Comparison of ENCODE assay signal across 23 cellular contexts in the genomic region with DNA sequence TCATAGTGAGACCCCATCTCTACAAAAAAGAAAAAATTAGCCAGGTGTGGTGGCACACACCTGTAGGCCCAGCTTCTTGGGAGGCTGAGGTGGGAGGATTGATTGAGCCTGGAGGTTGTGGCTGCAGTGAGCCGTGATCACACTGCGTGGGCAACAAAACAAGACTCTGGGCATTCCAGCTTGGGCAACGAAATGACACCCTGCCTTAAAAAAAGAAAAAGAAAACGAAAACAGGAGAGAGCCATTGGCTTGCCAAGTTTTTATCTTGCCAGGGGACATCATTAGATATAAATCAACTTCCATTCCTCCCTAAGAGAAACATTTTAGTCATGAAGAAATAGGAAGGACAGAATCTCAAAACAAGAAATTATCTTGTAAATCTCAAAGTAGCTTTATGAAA.
DNase-seq lines count a peak whose midpoint lies in the region; TF ChIP-seq lines count a peak whose summit lies in the region.
"Had no signal": no experiment of that assay in that cellular context is flagged by ENCODE, and none has a peak within 500 bp of the region (broad histone marks: within the 10 kb centered on the region; RNA-seq: fewer than 3 reads in every experiment).

No MANE protein-coding gene starts in this region.

- no peak overlapping the region for H2BK5ac ChIP-seq in trophoblast cell (ENCODE audit: low read depth, low read length, poor library complexity)

- H3K4me1 ChIP-seq in trophoblast cell (ENCODE audit: control insufficient read depth in 1 of 2, insufficient read depth in 2 of 2, low read length in 2 of 2) (peaks cover 5% of the 10 kb centered on the region in 2 experiments), osteoblast (ENCODE audit: insufficient read depth, low read length) (peaks cover 6% of the 10 kb centered on the region)
- H3K4me1 ChIP-seq: SJCRH30 had no signal

- intact Hi-C loops in activated naive CD4-positive, alpha-beta T cell treated with anti-CD3 and anti-CD28 coated beads for 36 hours (cut with micrococcal nuclease), result loop anchor here (5.0 kb wide), 1 partner anchor 550 kb away; no protein-coding TSS in a partner anchor
- intact Hi-C loops in activated T-helper 2 cell treated with anti-CD3 and anti-CD28 coated beads, Interferon-gamma antibody, Interleukin-2, Interleukin-4, amounts not matched to agents 10 μg/mL and 5 μg/mL and 100 μg/mL, durations not matched to agents 14 hours and 24 hours and 36 hours (cut with micrococcal nuclease), result loop anchor here (5.0 kb wide), 2 partner anchors 300 to 450 kb away; no protein-coding TSS in a partner anchor

- TF ChIP-seq CTCF in osteoblast (IDR thresholded peaks at IDR 0.05; ENCODE audit: extremely low read depth, low read depth, low read length), result no peak

- no peaks in the 10 kb centered on the region for H3K27me3 ChIP-seq in trophoblast cell (ENCODE audit: insufficient read depth, low read length)
- H3K27me3 ChIP-seq in osteoblast (ENCODE audit: insufficient read depth, low read length), result peaks cover 6% of the 10 kb centered on the region
- H3K27me3 ChIP-seq: SJCRH30 had no signal

- H3K18ac ChIP-seq in trophoblast cell (ENCODE audit: low read length), result no peak overlapping the region

- peak overlapping the region; percentile 55 for H2BK12ac ChIP-seq in trophoblast cell (ENCODE audit: low read length)

- H3K9ac ChIP-seq in trophoblast cell (ENCODE audit: low read length), result no peak overlapping the region

- H3K36me3 ChIP-seq in trophoblast cell (ENCODE audit: control insufficient read depth in 1 of 2, insufficient read depth in 2 of 2, low read length in 2 of 2) (no peaks in the 10 kb centered on the region), osteoblast (ENCODE audit: insufficient read depth, low read length) (no peaks in the 10 kb centered on the region)
- H3K36me3 ChIP-seq: SJCRH30 had no signal

- H2AFZ ChIP-seq in trophoblast cell (ENCODE audit: insufficient read depth, low read length, poor library complexity) (no peak overlapping the region), osteoblast (ENCODE audit: low read length) (no peak overlapping the region)
- H2AFZ ChIP-seq: GM23338 had no signal

- no peak overlapping the region for H3K14ac ChIP-seq in trophoblast cell (ENCODE audit: low read length)

- no peak overlapping the region for H2BK120ac ChIP-seq in trophoblast cell (ENCODE audit: insufficient read depth, low read length, poor library complexity)

- no peaks in the 10 kb centered on the region for H3K9me3 Mint-ChIP-seq in T-helper 2 cell treated with Interferon-gamma antibody and Interleukin-4, amounts not matched to agents 5 μg/mL and 100 μg/mL, for 36 hours
- H3K9me3 Mint-ChIP-seq in activated naive CD4-positive, alpha-beta T cell treated with anti-CD3 and anti-CD28 coated beads for 36 hours, result peaks cover 6% of the 10 kb centered on the region
- H3K9me3 Mint-ChIP-seq in activated T-helper 2 cell treated with anti-CD3 and anti-CD28 coated beads, Interferon-gamma antibody, Interleukin-2, Interleukin-4, amounts not matched to agents 10 μg/mL and 5 μg/mL and 100 μg/mL, durations not matched to agents 14 hours and 24 hours and 36 hours, result peaks cover 3% of the 10 kb centered on the region
- H3K9me3 Mint-ChIP-seq: CD4-positive, CD25-positive, alpha-beta regulatory T cell; GM23338; H9 had no signal

- H2AK5ac ChIP-seq in trophoblast cell (ENCODE audit: low read length), result peak overlapping the region; percentile 47

- DNase-seq in T-helper 2 cell treated with Interferon-gamma antibody and Interleukin-4, amounts not matched to agents 5 μg/mL and 100 μg/mL, for 36 hours (ENCODE audit: low spot score), result no peak
- no peak for DNase-seq in T-helper 2 cell
- no peak for DNase-seq in activated naive CD4-positive, alpha-beta T cell treated with anti-CD3 and anti-CD28 coated beads for 36 hours
- no peak for DNase-seq in activated naive CD4-positive, alpha-beta T cell treated with anti-CD3 and anti-CD28 coated beads, Interleukin-2, amount 50 U/mL, for 16 hours
- no peak for DNase-seq in activated T-helper 2 cell treated with anti-CD3 and anti-CD28 coated beads, Interferon-gamma antibody, Interleukin-2, Interleukin-4, amounts not matched to agents 10 μg/mL and 5 μg/mL and 100 μg/mL, durations not matched to agents 14 hours and 24 hours and 36 hours (ENCODE audit: low spot score)
- DNase-seq in trophoblast cell, result no peak
- DNase-seq in osteoblast (ENCODE audit: insufficient read length, low spot score, missing footprints), result no peak
- DNase-seq in NCI-H82 (lab: John Stamatoyannopoulos, UW), result no peak
- DNase-seq: 8988T; ACHN; CD4-positive, CD25-positive, alpha-beta regulatory T cell; DMS153; DND-41; H9; Karpas-422; MV-4-11; NCI-H1105; NCI-H146; NCI-H1930; NCI-H2107; NCI-H748 treated with DMSO at 0.1 percent for 48 hours; SJCRH30 had no signal

- H3K4me1 Mint-ChIP-seq in T-helper 2 cell treated with Interferon-gamma antibody and Interleukin-4, amounts not matched to agents 5 μg/mL and 100 μg/mL, for 36 hours (ENCODE audit: low read depth), result peaks cover 66% of the 10 kb centered on the region
- H3K4me1 Mint-ChIP-seq in activated naive CD4-positive, alpha-beta T cell treated with anti-CD3 and anti-CD28 coated beads for 36 hours (ENCODE audit: low read depth), result peaks cover 72% of the 10 kb centered on the region
- peaks cover 72% of the 10 kb centered on the region for H3K4me1 Mint-ChIP-seq in activated T-helper 2 cell treated with anti-CD3 and anti-CD28 coated beads, Interferon-gamma antibody, Interleukin-2, Interleukin-4, amounts not matched to agents 10 μg/mL and 5 μg/mL and 100 μg/mL, durations not matched to agents 14 hours and 24 hours and 36 hours (ENCODE audit: low read depth)

- H3K79me1 ChIP-seq in trophoblast cell (ENCODE audit: low read length), result peaks cover 6% of the 10 kb centered on the region

- H3K36me3 Mint-ChIP-seq in T-helper 2 cell treated with Interferon-gamma antibody and Interleukin-4, amounts not matched to agents 5 μg/mL and 100 μg/mL, for 36 hours (ENCODE audit: low read depth), result no peaks in the 10 kb centered on the region
- peaks cover 2% of the 10 kb centered on the region for H3K36me3 Mint-ChIP-seq in activated naive CD4-positive, alpha-beta T cell treated with anti-CD3 and anti-CD28 coated beads for 36 hours (ENCODE audit: low read depth)
- peaks cover 13% of the 10 kb centered on the region for H3K36me3 Mint-ChIP-seq in activated T-helper 2 cell treated with anti-CD3 and anti-CD28 coated beads, Interferon-gamma antibody, Interleukin-2, Interleukin-4, amounts not matched to agents 10 μg/mL and 5 μg/mL and 100 μg/mL, durations not matched to agents 14 hours and 24 hours and 36 hours (ENCODE audit: low read depth)
- H3K36me3 Mint-ChIP-seq: CD4-positive, CD25-positive, alpha-beta regulatory T cell had no signal

- H4K8ac ChIP-seq in trophoblast cell (ENCODE audit: low read depth, low read length), result no peak overlapping the region

- H3K27ac Mint-ChIP-seq in T-helper 2 cell treated with Interferon-gamma antibody and Interleukin-4, amounts not matched to agents 5 μg/mL and 100 μg/mL, for 36 hours, result peak overlapping the region; percentile 33
- peak overlapping the region; percentile 81 for H3K27ac Mint-ChIP-seq in activated naive CD4-positive, alpha-beta T cell treated with anti-CD3 and anti-CD28 coated beads for 36 hours
- H3K27ac Mint-ChIP-seq in activated T-helper 2 cell treated with anti-CD3 and anti-CD28 coated beads, Interferon-gamma antibody, Interleukin-2, Interleukin-4, amounts not matched to agents 10 μg/mL and 5 μg/mL and 100 μg/mL, durations not matched to agents 14 hours and 24 hours and 36 hours, result peak overlapping the region; percentile 84
- H3K27ac Mint-ChIP-seq: GM23338, H9 had no signal

- CTCF ChIA-PET in activated naive CD4-positive, alpha-beta T cell treated with anti-CD3 and anti-CD28 coated beads for 36 hours (lab: Charles Lee), result interaction anchor here (0.5 to 11.6 kb wide), 27 partner anchors 11 to 536 kb away, joined by 3 to 176 read pairs (median 4); a partner anchor contains a TSS

- H4K20me1 ChIP-seq in osteoblast (ENCODE audit: insufficient read depth, low read length), result no peaks in the 10 kb centered on the region

- no peak overlapping the region for H3K4me3 Mint-ChIP-seq in T-helper 2 cell treated with Interferon-gamma antibody and Interleukin-4, amounts not matched to agents 5 μg/mL and 100 μg/mL, for 36 hours
- H3K4me3 Mint-ChIP-seq in activated naive CD4-positive, alpha-beta T cell treated with anti-CD3 and anti-CD28 coated beads for 36 hours, result no peak overlapping the region
- H3K4me3 Mint-ChIP-seq in activated T-helper 2 cell treated with anti-CD3 and anti-CD28 coated beads, Interferon-gamma antibody, Interleukin-2, Interleukin-4, amounts not matched to agents 10 μg/mL and 5 μg/mL and 100 μg/mL, durations not matched to agents 14 hours and 24 hours and 36 hours (ENCODE audit: low read depth), result no peak overlapping the region
- H3K4me3 Mint-ChIP-seq: CD4-positive, CD25-positive, alpha-beta regulatory T cell; GM23338; H9 had no signal

- no peak overlapping the region for H3K4ac ChIP-seq in trophoblast cell (ENCODE audit: low read depth, low read length)

- H3K27ac ChIP-seq in trophoblast cell (ENCODE audit: low read depth, low read length) (no peak overlapping the region), osteoblast (ENCODE audit: low read depth, low read length) (no peak overlapping the region)
- H3K27ac ChIP-seq: SJCRH30 had no signal

- no peak overlapping the region for H4K12ac ChIP-seq in trophoblast cell (ENCODE audit: low read depth, low read length)

- WGBS in trophoblast cell (ENCODE audit: extremely low coverage, insufficient coverage, insufficient read length), result no CpG with 5 or more reads among the region's 4 CpGs

- H4K91ac ChIP-seq in trophoblast cell (ENCODE audit: low read depth, low read length), result no peak overlapping the region

- H3K9me3 ChIP-seq in trophoblast cell (ENCODE audit: insufficient read depth, low read depth, low read length) (peaks cover 3% of the 10 kb centered on the region), osteoblast (ENCODE audit: low read depth, low read length) (no peaks in the 10 kb centered on the region)
- H3K9me3 ChIP-seq: SJCRH30 had no signal

- H3K4me2 ChIP-seq in trophoblast cell (ENCODE audit: low read length), result no peak overlapping the region
- no peak overlapping the region for H3K4me2 ChIP-seq in osteoblast (ENCODE audit: insufficient read depth, low read length)
- H3K4me2 ChIP-seq: GM23338 had no signal

- H3K27me3 Mint-ChIP-seq in T-helper 2 cell treated with Interferon-gamma antibody and Interleukin-4, amounts not matched to agents 5 μg/mL and 100 μg/mL, for 36 hours (ENCODE audit: low read depth), result no peaks in the 10 kb centered on the region
- no peaks in the 10 kb centered on the region for H3K27me3 Mint-ChIP-seq in activated naive CD4-positive, alpha-beta T cell treated with anti-CD3 and anti-CD28 coated beads for 36 hours (ENCODE audit: low read depth)
- H3K27me3 Mint-ChIP-seq in activated T-helper 2 cell treated with anti-CD3 and anti-CD28 coated beads, Interferon-gamma antibody, Interleukin-2, Interleukin-4, amounts not matched to agents 10 μg/mL and 5 μg/mL and 100 μg/mL, durations not matched to agents 14 hours and 24 hours and 36 hours (ENCODE audit: low read depth), result no peaks in the 10 kb centered on the region

- H3K79me2 ChIP-seq in trophoblast cell (ENCODE audit: control insufficient read depth, insufficient read depth, low read length, poor library complexity) (no peaks in the 10 kb centered on the region), osteoblast (ENCODE audit: insufficient read depth, low read length) (no peaks in the 10 kb centered on the region)

- no peak overlapping the region for H3K23ac ChIP-seq in trophoblast cell (ENCODE audit: low read length)

- H3K4me3 ChIP-seq in trophoblast cell (ENCODE audit: low read depth, low read length) (peak overlapping the region; percentile 33), osteoblast (ENCODE audit: insufficient read depth, low read length) (no peak overlapping the region)
- H3K4me3 ChIP-seq: GM23338, SJCRH30 had no signal

Comparison
In these comparisons a context has a peak if more than half of its experiments do, and no peak if none do; other contexts are left out.
1. H3K27ac Mint-ChIP-seq: peak in every context shown above with its lines; median percentile 84 in activated T-helper 2 cell treated with anti-CD3 and anti-CD28 coated beads, Interferon-gamma antibody, Interleukin-2, Interleukin-4, amounts not matched to agents 10 μg/mL and 5 μg/mL and 100 μg/mL, durations not matched to agents 14 hours and 24 hours and 36 hours; 81 in activated naive CD4-positive, alpha-beta T cell treated with anti-CD3 and anti-CD28 coated beads for 36 hours; 33 in T-helper 2 cell treated with Interferon-gamma antibody and Interleukin-4, amounts not matched to agents 5 μg/mL and 100 μg/mL, for 36 hours.